5 cellular contexts compared by ENCODE assay signal in the genomic region with DNA sequence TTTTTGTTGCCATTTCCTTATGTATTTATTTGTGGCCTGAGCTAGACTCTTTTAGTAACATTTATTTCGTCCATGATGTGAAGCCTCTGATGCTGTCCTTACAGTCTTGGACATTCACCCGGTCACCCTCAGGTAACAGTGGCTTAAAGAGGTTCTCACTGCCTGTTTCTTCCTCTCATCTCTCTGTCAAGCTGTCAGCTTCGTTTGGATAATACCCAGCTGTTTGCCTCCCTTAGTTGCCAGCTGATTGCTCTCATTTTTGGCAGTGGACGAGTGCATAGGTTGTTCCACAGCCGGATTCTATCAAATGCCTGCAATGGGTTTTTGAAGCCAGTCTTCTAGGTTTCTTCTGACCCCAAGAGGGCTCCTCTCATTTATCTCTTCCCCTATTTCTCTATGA.
"Had no signal": no experiment of that assay in that cellular context is flagged by ENCODE, and none has a peak within 500 bp of the region (broad histone marks: within the 10 kb centered on the region; RNA-seq: fewer than 3 reads in every experiment).

No MANE protein-coding gene starts in this region.

- H3K4me3 ChIP-seq: GM23338, K562 had no signal

- ATAC-seq: GM23338, K562 had no signal

- DNase-seq: H9, HCEC 1CT, IMR-90 had no signal
